Comparison of ENCODE assay signal across 1 cellular context in the genomic region with DNA sequence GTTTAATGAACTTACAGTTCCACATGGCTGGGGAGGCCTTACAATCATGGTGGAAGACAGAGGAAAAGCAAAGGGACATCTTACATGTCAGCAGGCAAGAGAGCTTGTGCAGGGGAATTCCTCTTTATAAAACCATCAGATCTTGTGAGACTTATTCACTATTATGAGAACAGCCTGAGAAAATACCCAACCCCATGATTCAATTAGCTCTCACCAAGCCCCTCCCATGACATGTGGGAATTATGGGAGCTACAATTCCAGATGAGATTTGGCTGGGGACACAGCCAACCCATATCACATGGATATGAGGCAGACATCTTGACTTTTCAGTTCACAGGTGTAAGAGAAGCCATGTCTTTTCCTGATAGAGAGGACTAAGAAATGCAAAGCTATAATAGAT.
TF ChIP-seq lines count a peak whose summit lies in the region.

No MANE protein-coding gene starts in this region.

TF ChIP-seq in GM12878, 131 proteins besides CTCF, POLR2A, EP300 and RAD21:
- TF ChIP-seq ZSCAN29 (IDR thresholded peaks at IDR 0.05), result no peak
- TF ChIP-seq, protein P1, sequence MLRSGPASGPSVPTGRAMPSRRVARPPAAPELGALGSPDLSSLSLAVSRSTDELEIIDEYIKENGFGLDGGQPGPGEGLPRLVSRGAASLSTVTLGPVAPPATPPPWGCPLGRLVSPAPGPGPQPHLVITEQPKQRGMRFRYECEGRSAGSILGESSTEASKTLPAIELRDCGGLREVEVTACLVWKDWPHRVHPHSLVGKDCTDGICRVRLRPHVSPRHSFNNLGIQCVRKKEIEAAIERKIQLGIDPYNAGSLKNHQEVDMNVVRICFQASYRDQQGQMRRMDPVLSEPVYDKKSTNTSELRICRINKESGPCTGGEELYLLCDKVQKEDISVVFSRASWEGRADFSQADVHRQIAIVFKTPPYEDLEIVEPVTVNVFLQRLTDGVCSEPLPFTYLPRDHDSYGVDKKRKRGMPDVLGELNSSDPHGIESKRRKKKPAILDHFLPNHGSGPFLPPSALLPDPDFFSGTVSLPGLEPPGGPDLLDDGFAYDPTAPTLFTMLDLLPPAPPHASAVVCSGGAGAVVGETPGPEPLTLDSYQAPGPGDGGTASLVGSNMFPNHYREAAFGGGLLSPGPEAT (IDR thresholded peaks at IDR 0.05; ENCODE audit: low read depth), result 0 out of 2 replicates have a peak, but pooled peaks have one; percentile 42
- TF ChIP-seq POLR2AphosphoS2 (IDR thresholded peaks at IDR 0.05; ENCODE audit: low read depth, low read length), result no peak
- TF ChIP-seq NFXL1 (IDR thresholded peaks at IDR 0.05; ENCODE audit: borderline replicate concordance), result no peak
- no peak for TF ChIP-seq TAF1 (IDR thresholded peaks at IDR 0.05; ENCODE audit: borderline replicate concordance, low read depth, low read length)
- TF ChIP-seq IKZF1 (conservative IDR thresholded peaks at IDR 0.05), result 0 out of 2 replicates have a peak, but pooled peaks have one; percentile 16
- TF ChIP-seq, protein P2, sequence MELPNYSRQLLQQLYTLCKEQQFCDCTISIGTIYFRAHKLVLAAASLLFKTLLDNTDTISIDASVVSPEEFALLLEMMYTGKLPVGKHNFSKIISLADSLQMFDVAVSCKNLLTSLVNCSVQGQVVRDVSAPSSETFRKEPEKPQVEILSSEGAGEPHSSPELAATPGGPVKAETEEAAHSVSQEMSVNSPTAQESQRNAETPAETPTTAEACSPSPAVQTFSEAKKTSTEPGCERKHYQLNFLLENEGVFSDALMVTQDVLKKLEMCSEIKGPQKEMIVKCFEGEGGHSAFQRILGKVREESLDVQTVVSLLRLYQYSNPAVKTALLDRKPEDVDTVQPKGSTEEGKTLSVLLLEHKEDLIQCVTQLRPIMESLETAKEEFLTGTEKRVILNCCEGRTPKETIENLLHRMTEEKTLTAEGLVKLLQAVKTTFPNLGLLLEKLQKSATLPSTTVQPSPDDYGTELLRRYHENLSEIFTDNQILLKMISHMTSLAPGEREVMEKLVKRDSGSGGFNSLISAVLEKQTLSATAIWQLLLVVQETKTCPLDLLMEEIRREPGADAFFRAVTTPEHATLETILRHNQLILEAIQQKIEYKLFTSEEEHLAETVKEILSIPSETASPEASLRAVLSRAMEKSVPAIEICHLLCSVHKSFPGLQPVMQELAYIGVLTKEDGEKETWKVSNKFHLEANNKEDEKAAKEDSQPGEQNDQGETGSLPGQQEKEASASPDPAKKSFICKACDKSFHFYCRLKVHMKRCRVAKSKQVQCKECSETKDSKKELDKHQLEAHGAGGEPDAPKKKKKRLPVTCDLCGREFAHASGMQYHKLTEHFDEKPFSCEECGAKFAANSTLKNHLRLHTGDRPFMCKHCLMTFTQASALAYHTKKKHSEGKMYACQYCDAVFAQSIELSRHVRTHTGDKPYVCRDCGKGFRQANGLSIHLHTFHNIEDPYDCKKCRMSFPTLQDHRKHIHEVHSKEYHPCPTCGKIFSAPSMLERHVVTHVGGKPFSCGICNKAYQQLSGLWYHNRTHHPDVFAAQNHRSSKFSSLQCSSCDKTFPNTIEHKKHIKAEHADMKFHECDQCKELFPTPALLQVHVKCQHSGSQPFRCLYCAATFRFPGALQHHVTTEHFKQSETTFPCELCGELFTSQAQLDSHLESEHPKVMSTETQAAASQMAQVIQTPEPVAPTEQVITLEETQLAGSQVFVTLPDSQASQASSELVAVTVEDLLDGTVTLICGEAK (IDR thresholded peaks at IDR 0.05; ENCODE audit: borderline replicate concordance), result no peak
